ENCODE assay signal across 1 cellular context in the genomic region with DNA sequence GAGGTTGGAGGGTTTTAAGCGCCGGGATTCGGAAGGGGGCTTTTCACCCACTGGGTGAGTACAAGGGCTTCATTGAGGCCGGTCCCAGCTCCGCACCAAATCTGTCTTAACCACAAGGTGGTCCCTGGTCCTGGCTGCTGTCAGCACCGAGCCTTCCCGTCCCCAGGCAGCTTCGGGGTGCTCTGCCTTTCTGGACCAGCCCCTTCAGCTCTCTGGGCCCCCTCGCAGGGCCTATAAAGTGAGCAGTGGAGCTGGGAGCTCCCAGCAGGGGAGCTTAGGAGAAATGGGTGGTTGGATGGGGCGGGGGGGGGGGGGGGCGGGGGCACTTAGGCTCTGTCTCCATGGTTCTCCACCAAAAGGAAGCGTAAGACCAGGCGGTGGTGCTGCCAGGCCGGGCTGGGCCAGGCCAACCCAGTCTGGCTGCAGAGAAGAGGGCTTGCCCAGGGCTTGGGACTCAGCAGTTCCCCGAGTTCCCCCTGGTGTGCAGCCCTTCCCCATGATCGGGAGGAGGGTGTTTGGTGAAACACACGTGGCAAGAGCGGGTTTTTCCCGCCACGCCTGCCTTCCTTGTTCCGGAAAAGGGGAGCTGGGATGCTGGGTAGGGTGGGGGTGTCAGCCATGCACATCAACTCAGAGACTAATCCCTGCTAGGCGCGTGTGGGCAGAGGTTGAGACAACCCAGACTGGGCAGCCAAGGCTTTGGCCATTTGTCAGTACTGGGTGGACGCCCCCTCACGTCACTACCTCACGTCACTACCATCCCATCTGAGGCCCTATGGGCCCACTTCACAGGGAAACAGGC.
TF ChIP-seq lines count a peak whose summit lies in the region.

No MANE protein-coding gene starts in this region.

TF ChIP-seq in HCT116, 20 proteins besides CTCF, POLR2A, EP300 and RAD21 (continued from another document):
- TF ChIP-seq, protein P1, sequence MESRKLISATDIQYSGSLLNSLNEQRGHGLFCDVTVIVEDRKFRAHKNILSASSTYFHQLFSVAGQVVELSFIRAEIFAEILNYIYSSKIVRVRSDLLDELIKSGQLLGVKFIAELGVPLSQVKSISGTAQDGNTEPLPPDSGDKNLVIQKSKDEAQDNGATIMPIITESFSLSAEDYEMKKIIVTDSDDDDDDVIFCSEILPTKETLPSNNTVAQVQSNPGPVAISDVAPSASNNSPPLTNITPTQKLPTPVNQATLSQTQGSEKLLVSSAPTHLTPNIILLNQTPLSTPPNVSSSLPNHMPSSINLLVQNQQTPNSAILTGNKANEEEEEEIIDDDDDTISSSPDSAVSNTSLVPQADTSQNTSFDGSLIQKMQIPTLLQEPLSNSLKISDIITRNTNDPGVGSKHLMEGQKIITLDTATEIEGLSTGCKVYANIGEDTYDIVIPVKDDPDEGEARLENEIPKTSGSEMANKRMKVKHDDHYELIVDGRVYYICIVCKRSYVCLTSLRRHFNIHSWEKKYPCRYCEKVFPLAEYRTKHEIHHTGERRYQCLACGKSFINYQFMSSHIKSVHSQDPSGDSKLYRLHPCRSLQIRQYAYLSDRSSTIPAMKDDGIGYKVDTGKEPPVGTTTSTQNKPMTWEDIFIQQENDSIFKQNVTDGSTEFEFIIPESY (IDR thresholded peaks at IDR 0.05; ENCODE audit: extremely low read depth, insufficient replicate concordance, low read length), result no peak
- TF ChIP-seq EZH2phosphoT487 (IDR thresholded peaks at IDR 0.05; ENCODE audit: borderline replicate concordance), result no peak
TF ChIP-seq in HCT116: peak in this region for 0.
